In the genomic region with DNA sequence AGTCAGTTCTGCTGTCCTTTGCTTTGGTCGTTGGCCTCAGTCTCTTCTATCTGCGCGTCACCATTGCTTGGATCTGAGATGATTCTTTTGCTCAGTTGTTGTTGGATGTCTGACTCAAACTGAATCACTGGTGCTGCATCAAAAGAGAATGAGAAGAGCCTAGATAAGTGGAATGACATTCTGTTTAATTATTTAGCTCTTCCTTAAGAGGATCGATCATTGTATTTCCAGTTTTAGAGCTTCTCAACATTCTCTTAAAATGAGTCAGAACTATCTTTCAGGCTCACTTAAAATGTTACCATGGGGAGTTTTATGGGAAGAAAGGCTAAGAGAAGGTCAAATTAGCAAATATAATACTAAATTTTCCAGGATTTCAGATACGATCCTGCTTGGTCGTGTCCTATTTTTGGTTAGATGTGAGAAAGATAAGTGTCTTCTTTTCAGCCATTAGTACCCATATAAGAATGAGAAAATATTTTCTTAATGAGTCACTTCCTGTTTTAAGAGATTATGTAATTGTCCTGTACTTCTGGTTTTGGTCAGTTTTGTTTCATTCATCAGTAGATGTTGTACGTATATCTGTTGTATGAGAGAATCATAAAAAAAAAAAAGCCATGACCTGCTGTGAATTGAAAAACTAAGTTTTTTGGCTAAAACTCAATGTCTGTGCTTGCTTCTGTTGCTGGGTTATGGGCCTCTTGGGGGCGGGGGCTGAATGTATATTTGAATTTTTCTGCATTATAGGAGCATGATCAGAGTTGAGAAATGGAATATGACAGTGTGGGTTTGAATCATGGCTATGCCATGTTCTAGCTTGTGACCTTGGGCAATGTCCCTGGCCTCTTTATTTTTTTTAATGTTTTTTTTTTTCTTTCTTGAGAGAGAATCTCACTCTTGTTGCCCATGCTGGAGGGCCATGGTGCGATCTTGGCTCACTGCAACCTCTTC, we compare ENCODE assay signal across 8 cellular contexts. TPM values are rescaled to one million over a fixed set of nuclear protein-coding genes. Genes with fewer than 3 reads are reported as not detected.
A peak's percentile ranks its signal among the peaks of the same experiment; 100 is the strongest.
DNase-seq lines count a peak whose midpoint lies in the region; ATAC-seq and TF ChIP-seq lines count a peak whose summit lies in the region.

No MANE protein-coding gene starts in this region.

- CTCF ChIA-PET in mammary epithelial cell (lab: Charles Lee; ENCODE audit: low non-redundant PET) = interaction anchor here (0.7 kb wide), 1 partner anchor 33 kb away, joined by 5 read pairs; no protein-coding TSS in a partner anchor

- H3K4me1 ChIP-seq in mammary epithelial cell (ENCODE audit: insufficient read depth, low read length) (peaks cover 44% of the 10 kb centered on the region), mucosa of rectum (ENCODE audit: control insufficient read depth in 2 of 2, insufficient read depth in 2 of 2, low read length in 2 of 2) (peaks cover 28 to 31% of the 10 kb centered on the region in 2 donors)

- peaks cover 9% of the 10 kb centered on the region for H3K36me3 ChIP-seq in mammary epithelial cell (ENCODE audit: insufficient read depth, low read length)
- peaks cover 38 to 48% of the 10 kb centered on the region in 2 donors for H3K36me3 ChIP-seq in mucosa of rectum (ENCODE audit: control insufficient read depth in 2 of 2, insufficient read depth in 2 of 2, low read length in 2 of 2)

- H3K9ac ChIP-seq in mammary epithelial cell (ENCODE audit: insufficient read depth, low read length) (peak overlapping the region; percentile 87), mucosa of rectum (ENCODE audit: low read depth in 1 of 2, low read length in 2 of 2) (peak overlapping the region; percentile 27 to 32)

- dilution Hi-C loops in mammary epithelial cell (cut with HindIII; ENCODE audit: low sequenced_read_pairs) = loop anchor here (5.0 kb wide), 1 partner anchor 34 kb away; the partner anchor contains the start of gene CFLAR

- H4K20me1 ChIP-seq in mammary epithelial cell (ENCODE audit: insufficient read depth, low read length) = no peaks in the 10 kb centered on the region

- BruUV-seq in mammary epithelial cell (replicated peaks; lab: Mats Ljungman, UMichigan) = TSS peak; percentile 36

- DNase-seq in NCI-H460 (ENCODE audit: extremely low read depth, low read depth) = peak; percentile 74
- peak; percentile 88 for DNase-seq in mammary epithelial cell
- DNase-seq in NCI-H2171 (lab: John Stamatoyannopoulos, UW) = no peak
- no peak for DNase-seq in effector CD8-positive, alpha-beta T cell (lab: John Stamatoyannopoulos, UW)
- no peak for DNase-seq in cerebellum (ENCODE audit: low spot score)

- TF ChIP-seq CTCF in mammary epithelial cell (conservative IDR thresholded peaks at IDR 0.05 in 1 of 2, IDR thresholded peaks at IDR 0.05 in 1 of 2; ENCODE audit: extremely low read depth in 1 of 2, insufficient read depth in 1 of 2, low read depth in 1 of 2, low read length in 2 of 2) = no peak

- in situ Hi-C loops in mammary epithelial cell (cut with MboI; ENCODE audit: low sequenced_read_pairs in 2 of 2) = loop anchor here in 1 of 2 donors (5.0 to 10.0 kb wide), 2 partner anchors 34 to 77 kb away; partner anchors contain the start of genes CFLAR, HYCC2 and NDUFB3

- H3K79me2 ChIP-seq in mammary epithelial cell (ENCODE audit: insufficient read depth, low read length) = peaks cover 31% of the 10 kb centered on the region

- no peak overlapping the region for H2AFZ ChIP-seq in mammary epithelial cell (ENCODE audit: low read depth, low read length)

- no peaks in the 10 kb centered on the region for H3K9me3 ChIP-seq in mammary epithelial cell (replicated peaks; ENCODE audit: insufficient read depth, low read length)
- H3K9me3 ChIP-seq in mucosa of rectum (ENCODE audit: control insufficient read depth in 2 of 2, low read length in 2 of 2) = no peaks in the 10 kb centered on the region

- H3K4me2 ChIP-seq in mammary epithelial cell (ENCODE audit: insufficient read depth, low read depth, low read length) = peak overlapping the region; percentile 70

- intact Hi-C loops in mammary epithelial cell (cut with micrococcal nuclease) = loop anchor here (1.0 kb wide), 2 partner anchors 21 to 33 kb away; no protein-coding TSS in a partner anchor

- ATAC-seq in GM18499 (IDR thresholded peaks at IDR 0.05; ENCODE audit: insufficient read depth, unreplicated experiment) (peak; percentile 95), HG02571 (IDR thresholded peaks at IDR 0.05; ENCODE audit: unreplicated experiment) (peak; percentile 64)

- H3K4me3 ChIP-seq in mammary epithelial cell (replicated peaks in 1 of 3; ENCODE audit: insufficient read depth in 1 of 3, low read depth in 2 of 3, low read length in 3 of 3) = peak overlapping the region in 2 of 3 experiments; percentile 27 to 30
- peak overlapping the region; percentile 6 to 13 for H3K4me3 ChIP-seq in mucosa of rectum (ENCODE audit: low read length in 2 of 2)

- H3K27ac ChIP-seq in mammary epithelial cell (ENCODE audit: insufficient read depth, low read depth, low read length) = peak overlapping the region; percentile 100
- peak overlapping the region; percentile 82 to 86 for H3K27ac ChIP-seq in mucosa of rectum (ENCODE audit: low read depth in 2 of 2, low read length in 2 of 2)

- 16% methylated on average over 9 of the region's 9 CpGs for WGBS in mammary epithelial cell (ENCODE audit: low coverage, missing lambda C conversion rate)

- no peaks in the 10 kb centered on the region for H3K27me3 ChIP-seq in mammary epithelial cell (ENCODE audit: insufficient read depth, low read length)
- H3K27me3 ChIP-seq in mucosa of rectum (ENCODE audit: control insufficient read depth in 2 of 2, insufficient read depth in 2 of 2, low read length in 2 of 2) = no peaks in the 10 kb centered on the region

RNA-seq across cellular contexts. Expression of gene CASP10, which starts 31.5 kb away (rescaled TPM):
- 12.7 and 13.0 TPM in 2 replicates for total RNA-seq in NCI-H460 (2014; rRNA removed; shearing (Covaris generic))
- polyA plus RNA-seq in NCI-H460 (2014; cell fraction: nucleus; rRNA removed) = 9.8 and 12.9 TPM in 2 replicates
- total RNA-seq in mammary epithelial cell = 1 to 10 TPM; 4.5 to 5.7 TPM
- polyA plus RNA-seq in mammary epithelial cell = 2.9 TPM
- polyA minus RNA-seq in mammary epithelial cell = 8.0 TPM
- total RNA-seq in cerebellum = 3.7 TPM

RNA-seq across cellular contexts. Expression of gene CFLAR, which starts 35.4 kb away (rescaled TPM):
- total RNA-seq in NCI-H460 (2014; rRNA removed; shearing (Covaris generic)) = 70.1 and 71.1 TPM in 2 replicates
- 36.7 and 39.2 TPM in 2 replicates for polyA plus RNA-seq in NCI-H460 (2014; cell fraction: nucleus; rRNA removed)
- 100 to 1,000 TPM in 1 of 2 donors, 10 to 100 TPM in 1; 77.3 to 114 TPM for total RNA-seq in mammary epithelial cell
- polyA plus RNA-seq in mammary epithelial cell = 20.6 TPM
- polyA minus RNA-seq in mammary epithelial cell = 64.2 TPM
- total RNA-seq in cerebellum = 65.3 TPM

Comparison
In these comparisons a context has a peak if more than half of its experiments do, and no peak if none do; other contexts are left out.
1. DNase-seq: peak in NCI-H460 (single experiment) and mammary epithelial cell (single experiment); none in NCI-H2171 (single experiment), effector CD8-positive, alpha-beta T cell (single experiment) and cerebellum (single experiment).